Comparison of ENCODE assay signal across 26 cellular contexts in genomic region chr6:34050691-34051090, GRCh38.
"Had no signal": no experiment of that assay in that cellular context is flagged by ENCODE, and none has a peak within 500 bp of the region (broad histone marks: within the 10 kb centered on the region; RNA-seq: fewer than 3 reads in every experiment).

No MANE protein-coding gene starts in this region.

- H3K9ac ChIP-seq: parathyroid adenoma had no signal

- H3K36me3 Mint-ChIP-seq: naive thymus-derived CD4-positive, alpha-beta T cell; natural killer cell treated with Interleukin-12 subunit alpha and Interleukin-12 subunit beta and Interleukin-15 and Interleukin-18, amount 100 ng/mL, for 72 hours; stimulated activated effector memory CD8-positive, alpha-beta T cell treated with anti-CD3 and anti-CD28 coated beads, Interleukin-12 subunit alpha, Interleukin-12 subunit beta, amount 100 ng/mL, for 72 hours had no signal

- H3K4me1 ChIP-seq: heart left ventricle, left ventricle myocardium inferior, parathyroid adenoma, right atrium auricular region, right lobe of liver, suprapubic skin, tibial artery, upper lobe of right lung had no signal

- H3K27ac Mint-ChIP-seq: naive thymus-derived CD4-positive, alpha-beta T cell; natural killer cell treated with Interleukin-12 subunit alpha and Interleukin-12 subunit beta and Interleukin-15 and Interleukin-18, amount 100 ng/mL, for 72 hours; stimulated activated naive CD8-positive, alpha-beta T cell treated with anti-CD3 and anti-CD28 coated beads, Interleukin-15, Interleukin-2, amounts not matched to agents 100 ng/mL and 50 ng/mL, for 24 hours had no signal

- ATAC-seq: heart left ventricle; mucosa of descending colon; naive thymus-derived CD4-positive, alpha-beta T cell; natural killer cell treated with Interleukin-12 subunit alpha and Interleukin-12 subunit beta and Interleukin-15 and Interleukin-18, amount 100 ng/mL, for 72 hours; right lobe of liver; stimulated activated effector memory CD8-positive, alpha-beta T cell treated with anti-CD3 and anti-CD28 coated beads, Interleukin-12 subunit alpha, Interleukin-12 subunit beta, amount 100 ng/mL, for 72 hours; upper lobe of right lung had no signal

- H3K4me3 Mint-ChIP-seq: naive thymus-derived CD4-positive, alpha-beta T cell; natural killer cell treated with Interleukin-12 subunit alpha and Interleukin-12 subunit beta and Interleukin-15 and Interleukin-18, amount 100 ng/mL, for 72 hours; neural crest cell; stimulated activated effector memory CD8-positive, alpha-beta T cell treated with anti-CD3 and anti-CD28 coated beads, Interleukin-12 subunit alpha, Interleukin-12 subunit beta, amount 100 ng/mL, for 72 hours; stimulated activated naive CD8-positive, alpha-beta T cell treated with anti-CD3 and anti-CD28 coated beads, Interleukin-15, Interleukin-2, amounts not matched to agents 100 ng/mL and 50 ng/mL, for 24 hours had no signal

- H3K36me3 ChIP-seq: heart left ventricle, left ventricle myocardium inferior, neutrophil, right atrium auricular region, right lobe of liver, suprapubic skin, thoracic aorta, tibial artery, upper lobe of right lung had no signal

- H3K27ac ChIP-seq: heart left ventricle, left ventricle myocardium inferior, neutrophil, parathyroid adenoma, right atrium auricular region, right lobe of liver, suprapubic skin, thoracic aorta, tibial artery, upper lobe of right lung had no signal

- H3K9me3 ChIP-seq: heart left ventricle, left ventricle myocardium inferior, mucosa of descending colon, neutrophil, right atrium auricular region, right lobe of liver, suprapubic skin, thoracic aorta, tibial artery, upper lobe of right lung had no signal

- H3K27me3 Mint-ChIP-seq: stimulated activated naive CD8-positive, alpha-beta T cell treated with anti-CD3 and anti-CD28 coated beads, Interleukin-15, Interleukin-2, amounts not matched to agents 100 ng/mL and 50 ng/mL, for 24 hours had no signal

- H3K27me3 ChIP-seq: right atrium auricular region, right lobe of liver, upper lobe of right lung had no signal

- H3K4me2 ChIP-seq: smooth muscle cell had no signal

- H3K9me3 Mint-ChIP-seq: natural killer cell treated with Interleukin-12 subunit alpha and Interleukin-12 subunit beta and Interleukin-15 and Interleukin-18, amount 100 ng/mL, for 72 hours; neural crest cell; stimulated activated effector memory CD8-positive, alpha-beta T cell treated with anti-CD3 and anti-CD28 coated beads, Interleukin-12 subunit alpha, Interleukin-12 subunit beta, amount 100 ng/mL, for 72 hours; stimulated activated naive CD8-positive, alpha-beta T cell treated with anti-CD3 and anti-CD28 coated beads, Interleukin-15, Interleukin-2, amounts not matched to agents 100 ng/mL and 50 ng/mL, for 24 hours had no signal

- H3K4me3 ChIP-seq: heart left ventricle, left ventricle myocardium inferior, lung, mucosa of descending colon, right atrium auricular region, right lobe of liver, smooth muscle cell, suprapubic skin, thoracic aorta, tibial artery, upper lobe of right lung had no signal

- H3K79me2 ChIP-seq: parathyroid adenoma had no signal

- DNase-seq: heart left ventricle; hypothalamus; islet precursor cell; left ventricle myocardium inferior; midbrain; mucosa of descending colon; naive thymus-derived CD4-positive, alpha-beta T cell; occipital lobe; right lobe of liver; stimulated activated CD4-positive, alpha-beta T cell treated with anti-CD3 and anti-CD28 coated beads, Interleukin-15, amount 100 ng/mL, for 24 hours; stimulated activated CD4-positive, alpha-beta T cell treated with anti-CD3 and anti-CD28 coated beads, Interleukin-4, amount 100 ng/mL, for 24 hours; stimulated activated naive CD4-positive, alpha-beta T cell; tibial artery; trophoblast cell; upper lobe of right lung had no signal

- H2AFZ ChIP-seq: parathyroid adenoma had no signal
